1 cellular context compared by ENCODE assay signal in genomic region chr17:38431343-38432145, GRCh38.
TF ChIP-seq lines count a peak whose summit lies in the region.

No MANE protein-coding gene starts in this region.

TF ChIP-seq in HepG2, 621 proteins besides CTCF, POLR2A, EP300 and RAD21:
- no peak for TF ChIP-seq GABPA (IDR thresholded peaks at IDR 0.05; ENCODE audit: low read depth, low read length)
- TF ChIP-seq GABPA (CRISPR knock-in tag; IDR thresholded peaks at IDR 0.05; ENCODE audit: low read depth) = no peak
- no peak for TF ChIP-seq MAF1 (CRISPR knock-in tag; IDR thresholded peaks at IDR 0.05; ENCODE audit: borderline replicate concordance)
- TF ChIP-seq NR2F6 (IDR thresholded peaks at IDR 0.05) = no peak
- no peak for TF ChIP-seq NR2F6 (CRISPR knock-in tag; IDR thresholded peaks at IDR 0.05)
- no peak for TF ChIP-seq MAZ (IDR thresholded peaks at IDR 0.05; ENCODE audit: borderline replicate concordance, low read depth, low read length)
- no peak for TF ChIP-seq MAZ (CRISPR knock-in tag; IDR thresholded peaks at IDR 0.05; ENCODE audit: low read depth)
- no peak for TF ChIP-seq TARDBP (CRISPR knock-in tag; IDR thresholded peaks at IDR 0.05)
- TF ChIP-seq PRDM4 (CRISPR knock-in tag; IDR thresholded peaks at IDR 0.05; ENCODE audit: borderline replicate concordance) = no peak
- no peak for TF ChIP-seq ZFYVE20 (CRISPR knock-in tag; IDR thresholded peaks at IDR 0.05; ENCODE audit: borderline replicate concordance, low read depth)
- no peak for TF ChIP-seq KLF13 (CRISPR knock-in tag; IDR thresholded peaks at IDR 0.05)
- TF ChIP-seq KAT2B (IDR thresholded peaks at IDR 0.05; ENCODE audit: borderline replicate concordance, low read depth, low read length) = no peak
- no peak for TF ChIP-seq TAF1 (CRISPR knock-in tag; IDR thresholded peaks at IDR 0.05)
- TF ChIP-seq ZNF766 (CRISPR knock-in tag; IDR thresholded peaks at IDR 0.05; ENCODE audit: borderline replicate concordance) = no peak
